In the genomic region with DNA sequence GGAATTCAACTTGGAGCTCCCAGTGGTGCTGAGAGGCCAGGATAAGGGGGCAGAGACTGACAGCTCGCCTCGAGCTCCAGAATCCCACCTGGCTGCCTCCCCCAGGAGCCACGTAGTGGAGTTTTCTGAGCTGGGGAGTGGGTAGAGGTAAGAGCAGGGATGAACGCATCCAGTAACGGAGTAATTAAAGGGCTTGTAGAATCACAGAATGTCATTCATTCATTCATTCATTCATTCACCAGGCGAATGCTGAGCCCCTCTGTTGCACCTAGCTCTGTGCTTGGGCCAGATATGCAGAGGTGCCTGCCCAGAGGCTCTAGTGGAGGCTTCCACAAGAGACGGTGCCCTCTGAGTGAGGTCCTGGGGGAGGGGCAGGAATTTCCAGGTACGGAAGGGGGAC, we compare ENCODE assay signal across 1 cellular context.
A peak's percentile ranks its signal among the peaks of the same experiment; 100 is the strongest.
TF ChIP-seq lines count a peak whose summit lies in the region.

No MANE protein-coding gene starts in this region.

TF ChIP-seq in GM12878, 131 proteins besides CTCF, POLR2A, EP300 and RAD21:
- TF ChIP-seq ZNF24 (IDR thresholded peaks at IDR 0.05): peak; percentile 84
- TF ChIP-seq FOXK2 (IDR thresholded peaks at IDR 0.05): no peak
- no peak for TF ChIP-seq JUND (IDR thresholded peaks at IDR 0.05; ENCODE audit: low read depth, low read length)
